In the genomic region with DNA sequence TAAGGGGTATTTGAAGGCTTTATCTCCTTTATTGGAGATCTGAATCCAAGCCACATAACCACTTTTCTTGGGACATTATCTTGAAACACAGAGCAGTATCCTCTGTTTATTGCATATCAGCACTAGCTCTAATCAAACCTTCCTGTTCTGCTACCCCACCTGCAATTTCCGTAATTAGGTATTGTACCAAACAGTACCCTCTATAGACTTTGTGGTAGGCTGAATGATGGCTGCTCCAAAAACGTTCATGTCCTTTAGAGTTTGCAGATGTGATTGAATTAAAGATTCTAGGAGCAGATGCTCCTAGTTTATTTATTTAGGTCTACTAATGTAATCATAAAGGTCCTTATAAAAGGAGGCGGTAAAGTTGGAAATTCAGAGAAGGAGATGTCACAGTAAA, we compare ENCODE assay signal across 23 cellular contexts.
"Had no signal": no experiment of that assay in that cellular context is flagged by ENCODE, and none has a peak within 500 bp of the region (broad histone marks: within the 10 kb centered on the region; RNA-seq: fewer than 3 reads in every experiment).

No MANE protein-coding gene starts in this region.

- H3K4me1 ChIP-seq: esophagus squamous epithelium, gastrocnemius medialis, heart right ventricle, left lung, lower lobe of right lung had no signal

- H3K4me3 ChIP-seq: esophagus squamous epithelium, gastrocnemius medialis, heart right ventricle, left lung, lower lobe of right lung, mucosa of descending colon had no signal

- DNase-seq: cortex of kidney; effector CD8-positive, alpha-beta T cell; effector memory CD8-positive, alpha-beta T cell; endodermal cell; erythroblast; esophagus squamous epithelium; foreskin fibroblast; foreskin melanocyte; gastrocnemius medialis; glutamatergic neuron; head of caudate nucleus; heart right ventricle; hippocampal formation; left cardiac atrium; left lung; left ventricle myocardium superior; lower lobe of right lung; mesenchymal stem cell; mucosa of descending colon; naive B cell; naive thymus-derived CD8-positive, alpha-beta T cell had no signal

- H3K36me3 ChIP-seq: esophagus squamous epithelium, gastrocnemius medialis, heart right ventricle, left lung, lower lobe of right lung had no signal

- H3K9me3 ChIP-seq: esophagus squamous epithelium, gastrocnemius medialis, heart right ventricle, left lung, lower lobe of right lung had no signal

- H3K27me3 ChIP-seq: esophagus squamous epithelium, gastrocnemius medialis, heart right ventricle, left lung had no signal

- ATAC-seq: effector memory CD8-positive, alpha-beta T cell; esophagus mucosa; gastrocnemius medialis; heart right ventricle; left cardiac atrium; left lung; left ventricle myocardium superior; lower lobe of right lung; mucosa of descending colon; naive thymus-derived CD8-positive, alpha-beta T cell had no signal

- H3K27ac ChIP-seq: epithelial cell of prostate, esophagus squamous epithelium, gastrocnemius medialis, heart right ventricle, left lung, lower lobe of right lung had no signal
